ENCODE assay signal across 8 cellular contexts in the genomic region with DNA sequence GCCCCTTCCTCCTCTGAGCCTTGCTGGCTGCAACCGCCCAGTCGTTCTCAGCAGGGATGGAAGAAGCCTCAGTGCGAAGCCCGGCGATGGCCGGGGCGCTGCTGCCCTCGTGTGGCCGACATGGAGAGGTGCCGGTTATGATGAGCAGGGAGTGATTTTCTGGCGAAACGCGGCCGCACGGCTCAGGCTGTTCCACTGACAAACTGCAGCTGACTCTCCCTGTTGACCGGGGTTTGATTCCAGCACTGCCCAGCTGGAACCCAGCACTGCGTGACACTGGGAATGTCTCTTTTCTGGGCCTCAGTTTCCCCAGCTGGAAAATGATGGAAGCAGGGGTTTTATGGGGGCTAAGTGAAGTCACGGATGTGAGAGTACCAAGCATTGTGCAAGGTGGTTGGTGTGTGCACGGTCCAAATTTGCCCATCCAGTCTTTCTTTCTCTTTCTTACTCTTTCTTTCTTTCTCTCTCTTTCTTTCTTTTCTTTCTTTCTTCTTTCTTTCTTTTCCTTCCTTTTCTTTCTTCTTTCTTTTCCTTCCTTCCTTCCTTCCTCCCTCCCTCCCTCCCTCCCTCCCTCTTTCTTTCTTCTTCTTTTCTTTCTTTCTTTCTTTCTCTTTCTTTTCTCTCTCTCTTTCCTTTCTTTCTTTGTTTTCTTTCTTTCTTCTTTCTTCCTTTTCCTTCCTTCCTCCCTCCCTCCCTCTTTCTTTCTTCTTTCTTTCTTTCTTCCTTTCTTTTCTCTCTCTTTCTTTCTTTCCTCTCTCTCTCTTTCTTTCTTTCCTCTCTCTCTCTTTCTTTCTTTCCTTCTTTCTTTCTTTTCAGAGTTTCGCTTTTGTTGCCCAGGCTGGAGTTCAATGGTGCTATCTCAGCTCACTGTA. TPM values are rescaled to one million over a fixed set of nuclear protein-coding genes. Genes with fewer than 3 reads are reported as not detected.
DNase-seq lines count a peak whose midpoint lies in the region; ATAC-seq and TF ChIP-seq lines count a peak whose summit lies in the region.

No MANE protein-coding gene starts in this region.

- no peaks in the 10 kb centered on the region for H3K36me3 Mint-ChIP-seq in CD14-positive monocyte
- H3K36me3 Mint-ChIP-seq in activated CD4-positive, alpha-beta T cell treated with anti-CD3 and anti-CD28 coated beads for 36 hours (ENCODE audit: low read depth), result no peaks in the 10 kb centered on the region

- H3K27ac Mint-ChIP-seq in CD14-positive monocyte, result no peak overlapping the region
- H3K27ac Mint-ChIP-seq in activated CD4-positive, alpha-beta T cell treated with anti-CD3 and anti-CD28 coated beads for 36 hours, result no peak overlapping the region

- H3K4me3 ChIP-seq in HAP-1, result no peak overlapping the region

- DNase-seq in CD14-positive monocyte (ENCODE audit: low spot score), result peak; percentile 76
- DNase-seq in HAP-1 (ENCODE audit: low spot score in 2 of 2), result peak; percentile 53 to 83
- DNase-seq in NCI-H345 treated with DMSO at 0.1 percent for 48 hours (lab: John Stamatoyannopoulos, UW; ENCODE audit: unreplicated experiment), result peak; percentile 55
- peak; percentile 85 for DNase-seq in activated CD4-positive, alpha-beta T cell treated with anti-CD3 and anti-CD28 coated beads for 36 hours
- DNase-seq in cerebellar cortex (ENCODE audit: low spot score), result peak; percentile 78
- DNase-seq in left colon, result peak; percentile 40 to 71
- DNase-seq in stimulated activated CD4-positive, alpha-beta T cell treated with anti-CD3 and anti-CD28 coated beads, Interleukin-2, amount 100 ng/mL, for 4 hours (ENCODE audit: low read depth), result peak; percentile 46

- intact Hi-C loops in CD14-positive monocyte (cut with micrococcal nuclease) (loop anchor here (1.0 to 2.0 kb wide), 3 partner anchors 111 to 155 kb away; no protein-coding TSS in a partner anchor), left colon (cut with DNase I, micrococcal nuclease) (loop anchor here in 1 of 2 donors (5.0 kb wide), 2 partner anchors 114 to 441 kb away; no protein-coding TSS in a partner anchor)
- intact Hi-C loops in activated CD4-positive, alpha-beta T cell treated with anti-CD3 and anti-CD28 coated beads for 36 hours (cut with DNase I, micrococcal nuclease), result loop anchor here (1.0 to 5.0 kb wide), 4 partner anchors 40 to 356 kb away; no protein-coding TSS in a partner anchor

- in situ Hi-C loops in HAP-1 (cut with MboI; ENCODE audit: low sequenced_read_pairs), result loop anchor here (10.0 to 25.0 kb wide), 2 partner anchors 111 to 1251 kb away; no protein-coding TSS in a partner anchor

- CTCF ChIA-PET in activated CD4-positive, alpha-beta T cell treated with anti-CD3 and anti-CD28 coated beads for 36 hours (lab: Charles Lee), result interaction anchor here (0.6 to 1.3 kb wide), 8 partner anchors 8 to 469 kb away, joined by 3 to 5 read pairs (median 3); no protein-coding TSS in a partner anchor

- H3K36me3 ChIP-seq in HAP-1 (replicated peaks), result no peaks in the 10 kb centered on the region

- no peaks in the 10 kb centered on the region for H3K9me3 ChIP-seq in HAP-1

- peak; percentile 92 for TF ChIP-seq CTCF in CD14-positive monocyte (IDR thresholded peaks at IDR 0.05)

- peak overlapping the region in 1 of 2 donors; percentile 67 for H3K4me3 Mint-ChIP-seq in CD14-positive monocyte
- H3K4me3 Mint-ChIP-seq in activated CD4-positive, alpha-beta T cell treated with anti-CD3 and anti-CD28 coated beads for 36 hours, result no peak overlapping the region

- no peaks in the 10 kb centered on the region for H3K9me3 Mint-ChIP-seq in CD14-positive monocyte
- no peaks in the 10 kb centered on the region for H3K9me3 Mint-ChIP-seq in activated CD4-positive, alpha-beta T cell treated with anti-CD3 and anti-CD28 coated beads for 36 hours (ENCODE audit: low read depth)

- ATAC-seq in activated CD4-positive, alpha-beta T cell treated with anti-CD3 and anti-CD28 coated beads for 36 hours, result peak; percentile 93
- peak; percentile 92 for ATAC-seq in left colon
- ATAC-seq in HG02840 (IDR thresholded peaks at IDR 0.05; ENCODE audit: low FRiP score, unreplicated experiment), result no peak

- H3K27me3 ChIP-seq in HAP-1 (ENCODE audit: low read depth), result peaks cover 31% of the 10 kb centered on the region

- H3K4me1 Mint-ChIP-seq in CD14-positive monocyte, result peaks cover 14% of the 10 kb centered on the region
- H3K4me1 Mint-ChIP-seq in activated CD4-positive, alpha-beta T cell treated with anti-CD3 and anti-CD28 coated beads for 36 hours, result no peaks in the 10 kb centered on the region

- peaks cover 15 to 24% (median 18%) of the 10 kb centered on the region in 3 donors for H3K27me3 Mint-ChIP-seq in CD14-positive monocyte (ENCODE audit: low read depth in 3 of 3)
- H3K27me3 Mint-ChIP-seq in activated CD4-positive, alpha-beta T cell treated with anti-CD3 and anti-CD28 coated beads for 36 hours, result peaks cover 12% of the 10 kb centered on the region

- H3K4me1 ChIP-seq in HAP-1, result no peaks in the 10 kb centered on the region

- POLR2A ChIA-PET in activated CD4-positive, alpha-beta T cell treated with anti-CD3 and anti-CD28 coated beads for 36 hours (lab: Charles Lee), result no interaction called here

RNA-seq across cellular contexts. Expression of a gene that starts 25.8 kb away (rescaled TPM):
- not detected for polyA plus RNA-seq in CD14-positive monocyte
- total RNA-seq in activated CD4-positive, alpha-beta T cell treated with anti-CD3 and anti-CD28 coated beads for 36 hours, result not detected
- not detected for total RNA-seq in left colon

RNA-seq across cellular contexts. Expression of a gene that starts 42.8 kb away (rescaled TPM):
- under 1 TPM; 0.20 to 0.26 TPM for polyA plus RNA-seq in CD14-positive monocyte
- total RNA-seq in activated CD4-positive, alpha-beta T cell treated with anti-CD3 and anti-CD28 coated beads for 36 hours, result not detected
- 1 to 10 TPM; 3.8 to 5.8 TPM for total RNA-seq in left colon

Comparison
In these comparisons a context has a peak if more than half of its experiments do, and no peak if none do; other contexts are left out.
1. RNA of a gene that starts 42.8 kb away (total RNA-seq): 3.8 to 5.8 TPM in left colon; not detected in activated CD4-positive, alpha-beta T cell treated with anti-CD3 and anti-CD28 coated beads for 36 hours; every median in the first group is over 4 times any median in the second.
2. Peak in every context shown above with its lines, with median percentiles within 50 percentile points of each other: DNase-seq.